ENCODE assay signal across 19 cellular contexts in genomic region chr2:187442378-187442777, GRCh38. TPM values are rescaled to one million over a fixed set of nuclear protein-coding genes. Genes with fewer than 3 reads are reported as not detected.
DNase-seq lines count a peak whose midpoint lies in the region; ATAC-seq and TF ChIP-seq lines count a peak whose summit lies in the region.
"Had no signal": no experiment of that assay in that cellular context is flagged by ENCODE, and none has a peak within 500 bp of the region (broad histone marks: within the 10 kb centered on the region; RNA-seq: fewer than 3 reads in every experiment).

No MANE protein-coding gene starts in this region.

- no peaks in the 10 kb centered on the region for H3K4me1 Mint-ChIP-seq in nephron
- H3K4me1 Mint-ChIP-seq: activated naive CD8-positive, alpha-beta T cell treated with anti-CD3 and anti-CD28 coated beads, Interleukin-2, amount 10 ng/mL, durations not matched to agents 7 days and 5 days; stimulated activated effector memory CD8-positive, alpha-beta T cell treated with anti-CD3 and anti-CD28 coated beads, Interleukin-12 subunit alpha, Interleukin-12 subunit beta, amount 100 ng/mL, for 72 hours had no signal

- H3K4me3 Mint-ChIP-seq in nephron: no peak overlapping the region
- H3K4me3 Mint-ChIP-seq: activated naive CD8-positive, alpha-beta T cell treated with anti-CD3 and anti-CD28 coated beads, Interleukin-2, amount 10 ng/mL, durations not matched to agents 7 days and 5 days; CD14-positive monocyte; stimulated activated effector memory CD8-positive, alpha-beta T cell treated with anti-CD3 and anti-CD28 coated beads, Interleukin-12 subunit alpha, Interleukin-12 subunit beta, amount 100 ng/mL, for 72 hours had no signal

- H2AFZ ChIP-seq in OCI-LY3 (ENCODE audit: low read depth, low read length): no peak overlapping the region

- H4K20me1 ChIP-seq in OCI-LY3 (ENCODE audit: insufficient read depth, low read length): no peaks in the 10 kb centered on the region

- H3K9me3 Mint-ChIP-seq in nephron: no peaks in the 10 kb centered on the region
- H3K9me3 Mint-ChIP-seq: activated naive CD8-positive, alpha-beta T cell treated with anti-CD3 and anti-CD28 coated beads, Interleukin-2, amount 10 ng/mL, durations not matched to agents 7 days and 5 days; CD14-positive monocyte had no signal

- TF ChIP-seq CTCF in BJ (IDR thresholded peaks at IDR 0.05; ENCODE audit: insufficient read depth, low read depth, low read length): peak; percentile 19; the same call in 1 of the 2 replicates
- peak; percentile 22; the same call in 1 of the 2 replicates for TF ChIP-seq CTCF in OCI-LY3 (IDR thresholded peaks at IDR 0.05; ENCODE audit: low read depth, low read length)
- peak; percentile 15 for TF ChIP-seq CTCF in cardiac fibroblast (IDR thresholded peaks at IDR 0.05; ENCODE audit: low read depth, low read length)
- TF ChIP-seq CTCF in nephron (IDR thresholded peaks at IDR 0.05; ENCODE audit: unreplicated experiment in 3 of 3): peak in 2 of 3 experiments; percentile 11 to 20
- no peak for TF ChIP-seq CTCF in GM10266 (IDR thresholded peaks at IDR 0.05; ENCODE audit: control insufficient read depth, insufficient read depth, low read depth, missing control alignments)

- no peaks in the 10 kb centered on the region for H3K4me1 ChIP-seq in OCI-LY3 (ENCODE audit: low read length)
- H3K4me1 ChIP-seq: colonic mucosa, gastroesophageal sphincter had no signal

- no peak overlapping the region for H3K9ac ChIP-seq in OCI-LY3 (ENCODE audit: low read length)

- CTCF ChIA-PET in BJ (lab: Yijun Ruan, JAX): interaction anchor here (1.2 kb wide), 1 partner anchor 14 kb away, joined by 3 read pairs; no protein-coding TSS in a partner anchor

- no peaks in the 10 kb centered on the region for H3K79me2 ChIP-seq in OCI-LY3 (ENCODE audit: low read length)

- no peak overlapping the region for H3K4me3 ChIP-seq in BJ (ENCODE audit: low read depth, low read length)
- no peak overlapping the region for H3K4me3 ChIP-seq in OCI-LY3 (ENCODE audit: low read length)
- no peak overlapping the region for H3K4me3 ChIP-seq in cardiac fibroblast (replicated peaks in 1 of 2; ENCODE audit: low read depth in 2 of 2, low read length in 2 of 2)
- H3K4me3 ChIP-seq: colonic mucosa, gastroesophageal sphincter, MG63 had no signal

- H3K36me3 ChIP-seq in BJ (ENCODE audit: control insufficient read depth, insufficient read depth, low read length): no peaks in the 10 kb centered on the region
- no peaks in the 10 kb centered on the region for H3K36me3 ChIP-seq in OCI-LY3 (replicated peaks; ENCODE audit: low read depth, low read length)
- H3K36me3 ChIP-seq: colonic mucosa, gastroesophageal sphincter, MG63 had no signal

- H3K27ac ChIP-seq in OCI-LY3 (ENCODE audit: low read length): no peak overlapping the region
- H3K27ac ChIP-seq: colonic mucosa, gastroesophageal sphincter had no signal

- no peaks in the 10 kb centered on the region for H3K27me3 ChIP-seq in BJ (ENCODE audit: control insufficient read depth, insufficient read depth, low read length)
- no peaks in the 10 kb centered on the region for H3K27me3 ChIP-seq in OCI-LY3 (ENCODE audit: low read depth, low read length)
- H3K27me3 ChIP-seq: colonic mucosa, gastroesophageal sphincter, MG63 had no signal

- no peak for ATAC-seq in HG02884 (IDR thresholded peaks at IDR 0.05; ENCODE audit: unreplicated experiment)
- ATAC-seq: gastroesophageal sphincter; stimulated activated effector memory CD8-positive, alpha-beta T cell treated with anti-CD3 and anti-CD28 coated beads, Interleukin-12 subunit alpha, Interleukin-12 subunit beta, amount 100 ng/mL, for 72 hours had no signal

- H3K9me3 ChIP-seq in OCI-LY3 (ENCODE audit: insufficient read depth, low read length): no peaks in the 10 kb centered on the region
- H3K9me3 ChIP-seq: colonic mucosa, gastroesophageal sphincter, MG63 had no signal

- POLR2A ChIA-PET in BJ (lab: Charles Lee): no interaction called here

- no peak for DNase-seq in BJ (ENCODE audit: low read depth)
- peak in 1 of 2 donors; percentile 26 for DNase-seq in cardiac fibroblast (ENCODE audit: low read depth in 2 of 2)
- DNase-seq in stimulated activated naive CD4-positive, alpha-beta T cell (lab: John Stamatoyannopoulos, UW): no peak
- no peak for DNase-seq in GM10266 (ENCODE audit: extremely low spot score)
- no peak for DNase-seq in SKM-1 (lab: John Stamatoyannopoulos, UW; ENCODE audit: unreplicated experiment)
- DNase-seq: activated CD4-positive, CD25-positive, alpha-beta regulatory T cell treated with anti-CD3 and anti-CD28 coated beads, Interleukin-2, amount 50 U/mL, for 72 hours; activated naive CD8-positive, alpha-beta T cell treated with anti-CD3 and anti-CD28 coated beads, Interleukin-2, amount 10 ng/mL, durations not matched to agents 7 days and 5 days; activated T-cell treated with anti-CD3 and anti-CD28 coated beads for 4 hours; colonic mucosa; MG63; NCI-H2081 treated with DMSO at 0.1 percent for 48 hours; NCI-H774; stimulated activated CD4-positive, alpha-beta T cell treated with anti-CD3 and anti-CD28 coated beads, Interleukin-4, amount 100 ng/mL, for 1 hour had no signal

- no peak overlapping the region for H3K4me2 ChIP-seq in OCI-LY3 (ENCODE audit: low read length)

- no peak overlapping the region for H3K27ac Mint-ChIP-seq in nephron
- H3K27ac Mint-ChIP-seq: activated naive CD8-positive, alpha-beta T cell treated with anti-CD3 and anti-CD28 coated beads, Interleukin-2, amount 10 ng/mL, durations not matched to agents 7 days and 5 days; CD14-positive monocyte; stimulated activated effector memory CD8-positive, alpha-beta T cell treated with anti-CD3 and anti-CD28 coated beads, Interleukin-12 subunit alpha, Interleukin-12 subunit beta, amount 100 ng/mL, for 72 hours had no signal

- no peaks in the 10 kb centered on the region for H3K36me3 Mint-ChIP-seq in nephron (ENCODE audit: low read depth)
- H3K36me3 Mint-ChIP-seq: activated naive CD8-positive, alpha-beta T cell treated with anti-CD3 and anti-CD28 coated beads, Interleukin-2, amount 10 ng/mL, durations not matched to agents 7 days and 5 days; stimulated activated effector memory CD8-positive, alpha-beta T cell treated with anti-CD3 and anti-CD28 coated beads, Interleukin-12 subunit alpha, Interleukin-12 subunit beta, amount 100 ng/mL, for 72 hours had no signal

- H3K27me3 Mint-ChIP-seq in nephron (ENCODE audit: low read depth): no peaks in the 10 kb centered on the region

RNA-seq across cellular contexts. Expression of gene CALCRL, which starts 5.7 kb away (rescaled TPM):
- polyA plus RNA-seq in BJ (2011; rRNA removed): 1.7 and 2.4 TPM in 2 replicates
- polyA minus RNA-seq in BJ (2011; rRNA and poly(A)+ RNA removed): 2.4 and 2.7 TPM in 2 replicates
